In genomic region chr17:73545633-73546032, GRCh38 we compare ENCODE assay signal across 15 cellular contexts.
A peak's percentile ranks its signal among the peaks of the same experiment; 100 is the strongest.
DNase-seq lines count a peak whose midpoint lies in the region; ATAC-seq and TF ChIP-seq lines count a peak whose summit lies in the region.
"Had no signal": no experiment of that assay in that cellular context is flagged by ENCODE, and none has a peak within 500 bp of the region (broad histone marks: within the 10 kb centered on the region; RNA-seq: fewer than 3 reads in every experiment).

No MANE protein-coding gene starts in this region.

- H3K4me3 ChIP-seq in RWPE2 (ENCODE audit: severe bottlenecking), result no peak overlapping the region
- H3K4me3 ChIP-seq in mesendoderm (ENCODE audit: low read length), result no peak overlapping the region
- no peak overlapping the region for H3K4me3 ChIP-seq in spleen
- H3K4me3 ChIP-seq: GM23338 had no signal

- H3K27ac ChIP-seq in RWPE2 (ENCODE audit: poor library complexity, severe bottlenecking) (no peak overlapping the region), mesendoderm (ENCODE audit: low read depth, low read length) (no peak overlapping the region), spleen (no peak overlapping the region)

- no peak for ATAC-seq in left ventricle myocardium superior
- no peak for ATAC-seq in Right ventricle myocardium superior (ENCODE audit: poor library complexity)
- no peak for ATAC-seq in RWPE2 (ENCODE audit: low read depth)
- no peak for ATAC-seq in HG03520 (IDR thresholded peaks at IDR 0.05; ENCODE audit: unreplicated experiment)
- ATAC-seq: GM23338 had no signal

- intact Hi-C loops in left ventricle myocardium superior (cut with micrococcal nuclease), result no loop called here
- intact Hi-C loops in Right ventricle myocardium superior (cut with DNase I), result no loop called here
- intact Hi-C loops in spleen (cut with DNase I; ENCODE audit: low total_unique reads), result no loop called here

- no peak overlapping the region for H2BK5ac ChIP-seq in mesendoderm (ENCODE audit: low read length)

- no CpG with 5 or more reads among the region's 5 CpGs for WGBS in mesendoderm (ENCODE audit: extremely low coverage, insufficient coverage, low lambda C conversion rate)
- WGBS in spleen, 5 donors, result 84 to 91% (median 88%) methylated on average over 5 of the region's 5 CpGs

- H4K5ac ChIP-seq in mesendoderm (ENCODE audit: low read length), result no peak overlapping the region

- TF ChIP-seq CTCF in RWPE2 (IDR thresholded peaks at IDR 0.05; ENCODE audit: poor library complexity, severe bottlenecking) (no peak), spleen (IDR thresholded peaks at IDR 0.05 in 8 of 11, conservative IDR thresholded peaks at IDR 0.05 in 3 of 11) (no peak)

- no peak overlapping the region for H2BK15ac ChIP-seq in mesendoderm (replicated peaks; ENCODE audit: low read depth)

- no peaks in the 10 kb centered on the region for H3K79me1 ChIP-seq in mesendoderm (ENCODE audit: low read length)

- H3K79me2 ChIP-seq in mesendoderm (ENCODE audit: control insufficient read depth, insufficient read depth, low read length), result no peaks in the 10 kb centered on the region

- DNase-seq in left ventricle myocardium superior (peak; percentile 9), Right ventricle myocardium superior (no peak), RWPE2 (ENCODE audit: low spot score) (peak; percentile 29), mesendoderm (no peak), spleen (peak; percentile 44), occipital lobe (lab: John Stamatoyannopoulos, UW) (no peak), NK-92 (lab: John Stamatoyannopoulos, UW; ENCODE audit: unreplicated experiment) (no peak)
- DNase-seq: BE2C; C1 segment of cervical spinal cord; CD4-positive, CD25-positive, alpha-beta regulatory T cell; DMS79; GDM1; H7 had no signal

- no peak overlapping the region for H3K4me2 ChIP-seq in mesendoderm (ENCODE audit: low read length)
- H3K4me2 ChIP-seq: GM23338 had no signal

- H3K4me1 ChIP-seq in RWPE2 (ENCODE audit: insufficient read depth, poor library complexity, severe bottlenecking) (no peaks in the 10 kb centered on the region), mesendoderm (ENCODE audit: control insufficient read depth, low read depth, low read length) (peaks cover 5% of the 10 kb centered on the region), spleen (peaks cover 19 to 46% (median 34%) of the 10 kb centered on the region in 6 donors)
- H3K4me1 ChIP-seq: BE2C had no signal

- no peak overlapping the region for H3K18ac ChIP-seq in mesendoderm (ENCODE audit: low read length)

- H3K36me3 ChIP-seq in RWPE2 (ENCODE audit: low read depth), result no peaks in the 10 kb centered on the region
- H3K36me3 ChIP-seq in mesendoderm (ENCODE audit: control insufficient read depth, insufficient read depth, low read length), result no peaks in the 10 kb centered on the region
- H3K36me3 ChIP-seq in spleen, result no peaks in the 10 kb centered on the region
- H3K36me3 ChIP-seq: BE2C had no signal

- TF ChIP-seq POLR2A in spleen (IDR thresholded peaks at IDR 0.05), result no peak

- peak overlapping the region; percentile 19 for H3K56ac ChIP-seq in mesendoderm (ENCODE audit: low read length)

- no peak overlapping the region for H2AK5ac ChIP-seq in mesendoderm (ENCODE audit: low read length)

- no peak overlapping the region for H3K4ac ChIP-seq in mesendoderm (ENCODE audit: low read depth, low read length)

- H2BK120ac ChIP-seq in mesendoderm (ENCODE audit: low read depth, low read length), result no peak overlapping the region

- H4K8ac ChIP-seq in mesendoderm (ENCODE audit: low read depth, low read length), result no peak overlapping the region

- H3K27me3 ChIP-seq in RWPE2 (ENCODE audit: insufficient read depth, poor library complexity, severe bottlenecking), result no peaks in the 10 kb centered on the region
- H3K27me3 ChIP-seq in mesendoderm (ENCODE audit: insufficient read depth, low read length, poor library complexity), result no peaks in the 10 kb centered on the region
- no peaks in the 10 kb centered on the region for H3K27me3 ChIP-seq in spleen (replicated peaks in 1 of 7)
- H3K27me3 ChIP-seq: BE2C had no signal

- H3K9me3 ChIP-seq in RWPE2 (ENCODE audit: severe bottlenecking) (no peaks in the 10 kb centered on the region), spleen (no peaks in the 10 kb centered on the region)
- H3K9me3 ChIP-seq: BE2C had no signal

- H3K9ac ChIP-seq in mesendoderm (ENCODE audit: low read length), result no peak overlapping the region

- H3K23ac ChIP-seq in mesendoderm (ENCODE audit: low read length), result no peak overlapping the region

Comparison
In these comparisons a context has a peak if more than half of its experiments do, and no peak if none do; other contexts are left out.
1. DNase-seq: peak in left ventricle myocardium superior (single experiment), RWPE2 (single experiment) and spleen (single experiment); none in Right ventricle myocardium superior (single experiment), mesendoderm (single experiment), occipital lobe (single experiment) and NK-92 (single experiment).